Comparison of ENCODE assay signal across 5 cellular contexts in genomic region chr7:30807941-30808340, GRCh38. TPM values are rescaled to one million over a fixed set of nuclear protein-coding genes. Genes with fewer than 3 reads are reported as not detected.
"Had no signal": no experiment of that assay in that cellular context is flagged by ENCODE, and none has a peak within 500 bp of the region (broad histone marks: within the 10 kb centered on the region; RNA-seq: fewer than 3 reads in every experiment).

No MANE protein-coding gene starts in this region.

RNA-seq across cellular contexts. Expression of gene MINDY4, which starts 36.7 kb away (rescaled TPM):
- total RNA-seq: HepG2 had no signal
- polyA plus RNA-seq: HepG2 had no signal

RNA-seq across cellular contexts. Expression of gene INMT, which starts 56.0 kb away (rescaled TPM):
- total RNA-seq: GM23248, HepG2, HFFc6, HT1080 had no signal
- polyA plus RNA-seq: HepG2, IgD-negative memory B cell had no signal
